Comparison of ENCODE assay signal across 9 cellular contexts in the genomic region with DNA sequence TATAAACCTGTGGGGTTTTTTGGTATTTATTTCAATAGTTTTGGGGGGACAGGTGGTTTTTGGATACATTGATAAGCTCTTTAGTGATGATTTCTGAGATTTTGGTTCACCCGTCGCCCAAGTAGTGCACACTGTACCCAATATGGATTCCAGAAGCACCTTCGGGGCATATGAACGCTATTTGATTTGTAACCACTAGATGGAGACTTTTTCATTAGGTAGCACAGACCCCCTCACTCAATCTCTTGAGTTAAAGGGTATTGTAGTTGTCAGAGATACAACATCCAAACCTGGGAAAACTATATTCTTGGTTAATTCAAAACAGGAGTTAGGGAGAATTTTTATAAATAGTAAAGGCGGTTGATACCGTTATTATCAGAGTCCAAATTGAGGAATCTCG.
A peak's percentile ranks its signal among the peaks of the same experiment; 100 is the strongest.
DNase-seq lines count a peak whose midpoint lies in the region; TF ChIP-seq lines count a peak whose summit lies in the region.
"Had no signal": no experiment of that assay in that cellular context is flagged by ENCODE, and none has a peak within 500 bp of the region (broad histone marks: within the 10 kb centered on the region; RNA-seq: fewer than 3 reads in every experiment).

No MANE protein-coding gene starts in this region.

- H3K4me3 ChIP-seq in GM06990 (replicated peaks; ENCODE audit: low read depth, low read length) (no peak overlapping the region), KMS-11 (IDR thresholded peaks at IDR 0.05; ENCODE audit: insufficient read depth, low read depth, low read length) (no peak overlapping the region), SU-DHL-6 (ENCODE audit: insufficient read depth, low read length, poor library complexity, severe bottlenecking) (no peak overlapping the region), mesenchymal stem cell (ENCODE audit: insufficient read depth in 1 of 2, low read depth in 1 of 2, low read length in 2 of 2) (no peak overlapping the region)

- H3K18ac ChIP-seq in mesenchymal stem cell (ENCODE audit: low read depth in 1 of 2, low read length in 2 of 2), result no peak overlapping the region

- no peaks in the 10 kb centered on the region for H3K9me2 ChIP-seq in SU-DHL-6 (replicated peaks; ENCODE audit: insufficient read depth, low read length)

- no peaks in the 10 kb centered on the region for H3K9me3 ChIP-seq in SU-DHL-6 (ENCODE audit: insufficient read depth, low read length)
- H3K9me3 ChIP-seq in mesenchymal stem cell (ENCODE audit: control insufficient read depth, low read length), result no peaks in the 10 kb centered on the region

- no peaks in the 10 kb centered on the region for H3K79me1 ChIP-seq in mesenchymal stem cell (replicated peaks; ENCODE audit: low read length, poor library complexity, severe bottlenecking)

- no peak overlapping the region for H3K4ac ChIP-seq in mesenchymal stem cell (ENCODE audit: low read depth in 1 of 2, low read length in 2 of 2)

- H3K36me3 ChIP-seq in GM06990 (ENCODE audit: control insufficient read depth, insufficient read depth, low read length) (no peaks in the 10 kb centered on the region), KMS-11 (ENCODE audit: insufficient read depth) (no peaks in the 10 kb centered on the region), SU-DHL-6 (ENCODE audit: low read length) (no peaks in the 10 kb centered on the region), mesenchymal stem cell (ENCODE audit: control insufficient read depth in 1 of 2, insufficient read depth in 2 of 2, low read depth in 1 of 2, low read length in 2 of 2) (no peaks in the 10 kb centered on the region)

- H2BK120ac ChIP-seq in mesenchymal stem cell (ENCODE audit: low read depth, low read length), result no peak overlapping the region

- H3K79me2 ChIP-seq in KMS-11 (ENCODE audit: insufficient read depth, low read depth), result no peaks in the 10 kb centered on the region
- no peaks in the 10 kb centered on the region for H3K79me2 ChIP-seq in SU-DHL-6 (ENCODE audit: insufficient read depth, low read length)

- no peak overlapping the region for H2AFZ ChIP-seq in KMS-11 (ENCODE audit: low read depth)
- no peak overlapping the region for H2AFZ ChIP-seq in SU-DHL-6 (ENCODE audit: low read depth, low read length, severe bottlenecking)
- no peak overlapping the region for H2AFZ ChIP-seq in mesenchymal stem cell (ENCODE audit: low read depth, low read length)

- no peak overlapping the region for H4K8ac ChIP-seq in mesenchymal stem cell (ENCODE audit: low read length)

- H3K4me1 ChIP-seq in KMS-11 (ENCODE audit: low read depth, poor library complexity, severe bottlenecking) (no peaks in the 10 kb centered on the region), mesenchymal stem cell (ENCODE audit: control insufficient read depth, insufficient read depth, low read depth, low read length) (no peaks in the 10 kb centered on the region)

- H3K14ac ChIP-seq in mesenchymal stem cell (ENCODE audit: low read length in 2 of 2), result no peak overlapping the region

- H2AK5ac ChIP-seq in mesenchymal stem cell (ENCODE audit: low read length, severe bottlenecking), result no peak overlapping the region

- H2BK12ac ChIP-seq in mesenchymal stem cell (ENCODE audit: low read length in 2 of 2), result no peak overlapping the region

- WGBS in mesenchymal stem cell, result 20% methylated on average over 3 of the region's 7 CpGs

- H3K27me3 ChIP-seq in GM06990 (replicated peaks; ENCODE audit: control insufficient read depth, insufficient read depth, low read length) (no peaks in the 10 kb centered on the region), KMS-11 (ENCODE audit: insufficient read depth, low read depth) (no peaks in the 10 kb centered on the region), SU-DHL-6 (ENCODE audit: low read length) (no peaks in the 10 kb centered on the region), mesenchymal stem cell (ENCODE audit: control insufficient read depth in 1 of 2, insufficient read depth in 1 of 2, low read length in 2 of 2) (no peaks in the 10 kb centered on the region)

- H4K20me1 ChIP-seq in KMS-11 (ENCODE audit: insufficient read depth) (no peaks in the 10 kb centered on the region), SU-DHL-6 (ENCODE audit: low read depth, low read length) (no peaks in the 10 kb centered on the region)

- H3K9ac ChIP-seq in KMS-11 (no peak overlapping the region), SU-DHL-6 (ENCODE audit: low read length) (no peak overlapping the region), mesenchymal stem cell (ENCODE audit: low read length) (no peak overlapping the region)

- TF ChIP-seq CTCF in GM06990 (IDR thresholded peaks at IDR 0.05; ENCODE audit: insufficient read depth, low read length, poor library complexity, severe bottlenecking), result peak; percentile 30
- peak; percentile 56 for TF ChIP-seq CTCF in KMS-11 (conservative IDR thresholded peaks at IDR 0.05; ENCODE audit: low read depth, low read length)
- peak; percentile 13 for TF ChIP-seq CTCF in SU-DHL-6 (IDR thresholded peaks at IDR 0.05; ENCODE audit: insufficient read depth, low read length, poor library complexity, severe bottlenecking)

- no peak overlapping the region for H4K91ac ChIP-seq in mesenchymal stem cell (ENCODE audit: low read length)

- DNase-seq in GM06990 (ENCODE audit: extremely low read depth, insufficient read length) (no peak), mesenchymal stem cell (peak; percentile 6), T-helper 2 cell (no peak), UCSD-AML1 (lab: John Stamatoyannopoulos, UW; ENCODE audit: unreplicated experiment) (no peak), COR-L47 (lab: John Stamatoyannopoulos, UW) (no peak)
- DNase-seq: posterior cingulate gyrus; stimulated activated naive CD8-positive, alpha-beta T cell treated with anti-CD3 and anti-CD28 coated beads, Interleukin-15, amount 100 ng/mL, for 72 hours had no signal

- H2BK5ac ChIP-seq in mesenchymal stem cell (ENCODE audit: low read depth, low read length, poor library complexity, severe bottlenecking), result no peak overlapping the region

- H2BK15ac ChIP-seq in mesenchymal stem cell (ENCODE audit: low read depth, poor library complexity, severe bottlenecking), result no peak overlapping the region

- H3K23ac ChIP-seq in mesenchymal stem cell (ENCODE audit: low read length in 2 of 2), result no peak overlapping the region

- H3K4me2 ChIP-seq in KMS-11 (no peak overlapping the region), SU-DHL-6 (ENCODE audit: low read depth, low read length, poor library complexity, severe bottlenecking) (no peak overlapping the region), mesenchymal stem cell (ENCODE audit: low read length, poor library complexity, severe bottlenecking) (no peak overlapping the region)

- H3F3A ChIP-seq in SU-DHL-6 (ENCODE audit: insufficient read depth), result no peaks in the 10 kb centered on the region

- H3K27ac ChIP-seq in KMS-11, result no peak overlapping the region
- H3K27ac ChIP-seq in SU-DHL-6 (ENCODE audit: low read depth, low read length), result no peak overlapping the region
- H3K27ac ChIP-seq in mesenchymal stem cell (ENCODE audit: low read length, poor library complexity, severe bottlenecking), result no peak overlapping the region
